Comparison of ENCODE assay signal across 20 cellular contexts in the genomic region with DNA sequence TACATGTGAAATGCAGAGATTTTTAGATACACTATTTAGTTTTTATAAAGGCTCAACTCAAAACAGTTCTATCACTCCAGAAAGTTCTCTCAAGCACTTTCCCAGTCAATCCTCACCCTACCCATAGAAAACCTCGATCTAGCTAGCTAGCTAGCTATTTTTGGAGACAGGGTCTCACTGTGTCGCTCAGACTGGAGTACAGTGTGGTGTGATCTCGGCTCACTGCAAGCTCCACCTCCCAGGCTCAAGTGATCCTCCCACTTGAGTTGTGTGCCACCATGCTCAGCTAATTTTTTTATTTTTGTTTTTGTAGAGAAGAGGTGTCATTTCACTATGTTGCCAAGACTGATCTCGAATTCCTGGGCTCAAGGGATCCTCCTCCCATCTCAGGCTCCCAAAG.
"Had no signal": no experiment of that assay in that cellular context is flagged by ENCODE, and none has a peak within 500 bp of the region (broad histone marks: within the 10 kb centered on the region; RNA-seq: fewer than 3 reads in every experiment).

No MANE protein-coding gene starts in this region.

- H3K9me3 ChIP-seq: neutrophil, tibial nerve, vagina had no signal

- H3K27ac ChIP-seq: neutrophil, parathyroid adenoma, skin epidermis, tibial nerve, vagina had no signal

- H3K27ac Mint-ChIP-seq: activated B cell treated with CpG ODN at 0.5 μM for 24 hours; activated CD8-positive, alpha-beta T cell treated with anti-CD3 and anti-CD28 coated beads for 36 hours; activated naive CD4-positive, alpha-beta T cell treated with anti-CD3 and anti-CD28 coated beads, Interleukin-2, amount 50 U/mL, for 24 hours; stimulated activated naive B cell treated with anti-CD40 and anti-IgM and Interleukin-4, amounts not matched to agents 10 μg/mL and 1 μg/mL and 100 μg/mL, for 72 hours had no signal

- H3K4me1 ChIP-seq: tibial nerve, vagina had no signal

- H3K4me3 ChIP-seq: skin epidermis, tibial nerve, vagina had no signal

- H3K36me3 ChIP-seq: neutrophil, tibial nerve, vagina had no signal

- ATAC-seq: activated CD8-positive, alpha-beta T cell treated with anti-CD3 and anti-CD28 coated beads for 36 hours; activated T-cell treated with anti-CD3 and anti-CD28 coated beads, Interleukin-2, amount 50 U/mL, for 4 hours; naive thymus-derived CD8-positive, alpha-beta T cell; stimulated activated naive B cell treated with anti-CD40 and anti-IgM and Interleukin-4, amounts not matched to agents 10 μg/mL and 1 μg/mL and 100 μg/mL, for 72 hours had no signal

- H3K4me1 Mint-ChIP-seq: activated naive CD4-positive, alpha-beta T cell treated with anti-CD3 and anti-CD28 coated beads, Interleukin-2, amount 50 U/mL, for 24 hours had no signal

- H3K27me3 Mint-ChIP-seq: activated B cell treated with CpG ODN at 0.5 μM for 24 hours; activated CD8-positive, alpha-beta T cell treated with anti-CD3 and anti-CD28 coated beads for 36 hours; activated naive CD4-positive, alpha-beta T cell treated with anti-CD3 and anti-CD28 coated beads, Interleukin-2, amount 50 U/mL, for 24 hours; central memory CD8-positive, alpha-beta T cell; naive thymus-derived CD8-positive, alpha-beta T cell; stimulated activated naive B cell treated with anti-CD40 and anti-IgM and Interleukin-4, amounts not matched to agents 10 μg/mL and 1 μg/mL and 100 μg/mL, for 72 hours had no signal

- DNase-seq: activated B cell treated with CpG ODN at 0.5 μM for 24 hours; activated CD4-positive, alpha-beta T cell treated with anti-CD3 and anti-CD28 coated beads for 48 hours; activated CD8-positive, alpha-beta T cell treated with anti-CD3 and anti-CD28 coated beads for 36 hours; activated effector memory CD4-positive, alpha-beta T cell treated with anti-CD3 and anti-CD28 coated beads, Interleukin-2, amount 50 U/mL, for 16 hours; activated T-cell treated with anti-CD3 and anti-CD28 coated beads, Interleukin-2, amount 50 U/mL, for 4 hours; cortex of kidney; effector CD4-positive, alpha-beta T cell; foreskin fibroblast; naive thymus-derived CD8-positive, alpha-beta T cell; retina; stimulated activated CD4-positive, alpha-beta T cell treated with anti-CD3 and anti-CD28 coated beads, Interleukin-15, amount 100 ng/mL, for 24 hours; stimulated activated CD4-positive, alpha-beta T cell treated with anti-CD3 and anti-CD28 coated beads, Interleukin-4, amount 100 ng/mL, for 1 hour; stimulated activated naive B cell treated with anti-CD40 and anti-IgM and Interleukin-4, amounts not matched to agents 10 μg/mL and 1 μg/mL and 100 μg/mL, for 72 hours had no signal

- H3K27me3 ChIP-seq: neutrophil, tibial nerve, vagina had no signal

- H3K4me3 Mint-ChIP-seq: activated B cell treated with CpG ODN at 0.5 μM for 24 hours; activated CD8-positive, alpha-beta T cell treated with anti-CD3 and anti-CD28 coated beads for 36 hours; activated naive CD4-positive, alpha-beta T cell treated with anti-CD3 and anti-CD28 coated beads, Interleukin-2, amount 50 U/mL, for 24 hours; activated T-cell treated with anti-CD3 and anti-CD28 coated beads, Interleukin-2, amount 50 U/mL, for 4 hours; central memory CD8-positive, alpha-beta T cell; naive thymus-derived CD8-positive, alpha-beta T cell; stimulated activated naive B cell treated with anti-CD40 and anti-IgM and Interleukin-4, amounts not matched to agents 10 μg/mL and 1 μg/mL and 100 μg/mL, for 72 hours had no signal

- H3K9me3 Mint-ChIP-seq: activated B cell treated with CpG ODN at 0.5 μM for 24 hours; activated CD8-positive, alpha-beta T cell treated with anti-CD3 and anti-CD28 coated beads for 36 hours; activated naive CD4-positive, alpha-beta T cell treated with anti-CD3 and anti-CD28 coated beads, Interleukin-2, amount 50 U/mL, for 24 hours; activated T-cell treated with anti-CD3 and anti-CD28 coated beads, Interleukin-2, amount 50 U/mL, for 4 hours; central memory CD8-positive, alpha-beta T cell; naive thymus-derived CD8-positive, alpha-beta T cell; stimulated activated naive B cell treated with anti-CD40 and anti-IgM and Interleukin-4, amounts not matched to agents 10 μg/mL and 1 μg/mL and 100 μg/mL, for 72 hours had no signal
